In genomic region chr2:84959045-84959493, GRCh38 we compare ENCODE assay signal across 1 cellular context.
TF ChIP-seq lines count a peak whose summit lies in the region.

No MANE protein-coding gene starts in this region.

TF ChIP-seq in HEK293, 187 proteins besides CTCF, POLR2A, EP300 and RAD21 (continued from another document and continues in another):
- no peak for TF ChIP-seq ZNF157 (tag by site-specific recombination; IDR thresholded peaks at IDR 0.05)
- TF ChIP-seq ZNF670 (tag by site-specific recombination; IDR thresholded peaks at IDR 0.05; ENCODE audit: low read depth): no peak
- TF ChIP-seq KLF9 (tag by site-specific recombination; IDR thresholded peaks at IDR 0.05; ENCODE audit: low read depth): 0 out of 2 replicates have a peak, but pooled peaks have one; percentile 38
- TF ChIP-seq GFI1B (tag by site-specific recombination; IDR thresholded peaks at IDR 0.05): no peak
- TF ChIP-seq ZNF133 (tag by site-specific recombination; IDR thresholded peaks at IDR 0.05): no peak
- TF ChIP-seq ZNF76 (tag by site-specific recombination; IDR thresholded peaks at IDR 0.05; ENCODE audit: borderline replicate concordance, low read depth): no peak
- TF ChIP-seq TSHZ1 (tag by site-specific recombination; IDR thresholded peaks at IDR 0.05; ENCODE audit: borderline replicate concordance): no peak
- no peak for TF ChIP-seq ZNF571 (tag by site-specific recombination; IDR thresholded peaks at IDR 0.05)
- TF ChIP-seq ZNF791 (tag by site-specific recombination; IDR thresholded peaks at IDR 0.05): no peak
- TF ChIP-seq ZNF404 (tag by site-specific recombination; IDR thresholded peaks at IDR 0.05): no peak
- no peak for TF ChIP-seq PBX3 (CRISPR knock-in tag; IDR thresholded peaks at IDR 0.05)
- TF ChIP-seq ZNF639 (tag by site-specific recombination; IDR thresholded peaks at IDR 0.05): peak; percentile 47; the same call in 1 of the 2 replicates
- TF ChIP-seq ZNF302 (tag by site-specific recombination; IDR thresholded peaks at IDR 0.05; ENCODE audit: low read depth): no peak
- TF ChIP-seq TRIM28 (IDR thresholded peaks at IDR 0.05; ENCODE audit: borderline replicate concordance, low read length): no peak
- TF ChIP-seq ZNF501 (tag by site-specific recombination; IDR thresholded peaks at IDR 0.05): 0 out of 2 replicates have a peak, but pooled peaks have one; percentile 35
- TF ChIP-seq ZSCAN30 (tag by site-specific recombination; IDR thresholded peaks at IDR 0.05): no peak
- TF ChIP-seq ZSCAN16 (tag by site-specific recombination; IDR thresholded peaks at IDR 0.05): no peak
- TF ChIP-seq ZNF704 (tag by site-specific recombination; IDR thresholded peaks at IDR 0.05): no peak
- TF ChIP-seq ZNF341 (tag by site-specific recombination; IDR thresholded peaks at IDR 0.05; ENCODE audit: low read depth): no peak
- TF ChIP-seq ZNF677 (tag by site-specific recombination; IDR thresholded peaks at IDR 0.05): no peak
- TF ChIP-seq ZNF837 (tag by site-specific recombination; IDR thresholded peaks at IDR 0.05): no peak
- TF ChIP-seq ZNF335 (tag by site-specific recombination; conservative IDR thresholded peaks at IDR 0.05): no peak
- TF ChIP-seq ZNF132 (tag by site-specific recombination; IDR thresholded peaks at IDR 0.05; ENCODE audit: borderline replicate concordance): no peak
- TF ChIP-seq ZBTB49 (tag by site-specific recombination; IDR thresholded peaks at IDR 0.05; ENCODE audit: low read depth): no peak
- no peak for TF ChIP-seq ZNF843 (tag by site-specific recombination; IDR thresholded peaks at IDR 0.05)
- no peak for TF ChIP-seq ZNF155 (tag by site-specific recombination; IDR thresholded peaks at IDR 0.05)
- 0 out of 2 replicates have a peak, but pooled peaks have one; percentile 23 for TF ChIP-seq ZNF394 (tag by site-specific recombination; IDR thresholded peaks at IDR 0.05; ENCODE audit: borderline replicate concordance)
- 0 out of 2 replicates have a peak, but pooled peaks have one; percentile 43 for TF ChIP-seq ZNF391 (tag by site-specific recombination; IDR thresholded peaks at IDR 0.05; ENCODE audit: borderline replicate concordance, low read depth)
- TF ChIP-seq PRDM10 (tag by site-specific recombination; IDR thresholded peaks at IDR 0.05): peak; percentile 54; the same call in 1 of the 2 replicates
- no peak for TF ChIP-seq ZNF596 (tag by site-specific recombination; IDR thresholded peaks at IDR 0.05)
- no peak for TF ChIP-seq ZNF449 (tag by site-specific recombination; IDR thresholded peaks at IDR 0.05)
- 0 out of 2 replicates have a peak, but pooled peaks have one; percentile 8 for TF ChIP-seq KLF10 (tag by site-specific recombination; IDR thresholded peaks at IDR 0.05)
- no peak for TF ChIP-seq ZSCAN18 (tag by site-specific recombination; IDR thresholded peaks at IDR 0.05)
- no peak for TF ChIP-seq MEIS1 (CRISPR knock-in tag; IDR thresholded peaks at IDR 0.05; ENCODE audit: borderline replicate concordance)
- no peak for TF ChIP-seq ZNF211 (tag by site-specific recombination; IDR thresholded peaks at IDR 0.05; ENCODE audit: low read depth)
- no peak for TF ChIP-seq ZNF416 (tag by site-specific recombination; IDR thresholded peaks at IDR 0.05)
- TF ChIP-seq ZNF138 (tag by site-specific recombination; IDR thresholded peaks at IDR 0.05; ENCODE audit: borderline replicate concordance): no peak
- TF ChIP-seq KLF7 (tag by site-specific recombination; IDR thresholded peaks at IDR 0.05; ENCODE audit: borderline replicate concordance): no peak
- TF ChIP-seq ZNF26 (tag by site-specific recombination; IDR thresholded peaks at IDR 0.05): no peak
- TF ChIP-seq KLF8 (tag by site-specific recombination; IDR thresholded peaks at IDR 0.05): peak; percentile 57
- TF ChIP-seq ZFP3 (tag by site-specific recombination; IDR thresholded peaks at IDR 0.05; ENCODE audit: low read depth): no peak
